In the genomic region with DNA sequence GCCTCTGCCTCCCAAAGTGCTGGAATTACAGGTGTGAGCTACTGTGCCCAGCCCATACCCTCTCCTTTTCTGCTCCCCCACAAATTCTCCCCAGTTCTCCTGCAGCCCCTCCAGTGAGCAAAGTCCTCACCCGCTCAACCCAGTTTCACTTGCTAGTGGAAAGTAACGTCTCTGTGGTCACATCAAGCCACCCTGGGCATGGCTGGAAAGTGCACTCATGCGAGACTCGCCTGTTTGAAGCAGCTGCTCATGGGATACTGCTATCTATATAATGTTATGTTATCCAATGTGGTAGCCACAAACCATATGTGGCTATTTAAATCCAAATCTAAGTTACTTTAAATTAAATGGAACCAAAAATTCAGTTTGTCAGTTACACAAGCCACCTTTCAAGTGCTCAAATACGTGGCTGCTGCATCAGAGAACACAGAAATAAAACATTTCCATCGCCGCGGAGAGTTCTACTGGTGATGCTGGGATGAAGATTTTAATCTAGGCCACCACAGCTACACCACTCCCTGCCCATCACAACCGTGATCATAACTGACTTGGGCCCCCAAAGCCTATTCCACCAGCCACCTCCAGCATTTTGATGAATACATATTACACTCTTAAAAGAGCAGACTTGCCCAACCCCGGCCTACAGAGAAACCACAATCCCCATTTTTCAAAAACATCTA, we compare ENCODE assay signal across 1 cellular context.
TF ChIP-seq lines count a peak whose summit lies in the region.

No MANE protein-coding gene starts in this region.

TF ChIP-seq in H1, 55 proteins besides CTCF, POLR2A, EP300 and RAD21 (continued from another document):
- no peak for TF ChIP-seq TAF7 (optimal IDR thresholded peaks at IDR 0.05; ENCODE audit: borderline replicate concordance, low read depth, low read length)
- TF ChIP-seq RNF2 (IDR thresholded peaks at IDR 0.05; ENCODE audit: borderline replicate concordance, low read depth, low read length, missing control alignments, poor library complexity, severe bottlenecking): no peak
- TF ChIP-seq CHD7 (IDR thresholded peaks at IDR 0.05; ENCODE audit: insufficient replicate concordance, low read length): no peak
- no peak for TF ChIP-seq YY1 (IDR thresholded peaks at IDR 0.05; ENCODE audit: low read depth, low read length)
- no peak for TF ChIP-seq CHD2 (IDR thresholded peaks at IDR 0.05; ENCODE audit: low read length)
- TF ChIP-seq CBX5 (IDR thresholded peaks at IDR 0.05; ENCODE audit: low read depth, low read length): no peak
- TF ChIP-seq TEAD4 (IDR thresholded peaks at IDR 0.05; ENCODE audit: low read depth, low read length): no peak
- no peak for TF ChIP-seq CHD1 (IDR thresholded peaks at IDR 0.05; ENCODE audit: low read depth, low read length)
- TF ChIP-seq RXRA (IDR thresholded peaks at IDR 0.05; ENCODE audit: insufficient read depth, low read depth, low read length): no peak
TF ChIP-seq in H1: peak in this region for 0.
